ENCODE assay signal across 2 cellular contexts in the genomic region with DNA sequence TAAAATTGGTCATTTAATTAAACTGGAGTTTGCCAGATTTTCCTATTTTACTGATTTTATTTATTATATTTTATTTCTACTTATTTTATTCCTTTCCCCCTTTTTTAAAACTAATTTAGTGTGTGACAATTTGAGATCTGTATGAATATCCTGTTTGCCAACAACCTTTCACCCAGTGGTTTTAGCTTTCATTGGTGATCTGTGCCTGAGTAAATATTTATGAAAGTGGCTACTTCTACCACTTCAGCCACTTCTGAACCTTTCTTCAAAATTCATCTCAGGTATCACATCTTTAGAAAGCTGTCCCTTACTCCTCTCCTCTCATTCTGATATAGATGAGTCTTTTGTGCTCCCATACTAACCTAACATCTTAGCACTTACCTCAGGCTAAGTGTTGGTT. TPM values are rescaled to one million over a fixed set of nuclear protein-coding genes. Genes with fewer than 3 reads are reported as not detected.
"Had no signal": no experiment of that assay in that cellular context is flagged by ENCODE, and none has a peak within 500 bp of the region (broad histone marks: within the 10 kb centered on the region; RNA-seq: fewer than 3 reads in every experiment).

No MANE protein-coding gene starts in this region.

RNA-seq across cellular contexts. Expression of a gene that starts 18.3 kb away (rescaled TPM):
- total RNA-seq: thoracic aorta, vagina had no signal
